In genomic region chr6:72952808-72953630, GRCh38 we compare ENCODE assay signal across 13 cellular contexts.
A peak's percentile ranks its signal among the peaks of the same experiment; 100 is the strongest.
DNase-seq lines count a peak whose midpoint lies in the region; ATAC-seq, FAIRE-seq and TF ChIP-seq lines count a peak whose summit lies in the region.
"Had no signal": no experiment of that assay in that cellular context is flagged by ENCODE, and none has a peak within 500 bp of the region (broad histone marks: within the 10 kb centered on the region; RNA-seq: fewer than 3 reads in every experiment).

No MANE protein-coding gene starts in this region.

- no peak overlapping the region for H2AFZ ChIP-seq in endothelial cell of umbilical vein (ENCODE audit: low read depth, low read length)

- no peak for TF ChIP-seq CTCF in endothelial cell of umbilical vein (IDR thresholded peaks at IDR 0.05; ENCODE audit: extremely low read depth in 1 of 2, insufficient read depth in 1 of 2, low read depth in 1 of 2, low read length in 2 of 2)
- TF ChIP-seq CTCF in nephron (IDR thresholded peaks at IDR 0.05; ENCODE audit: unreplicated experiment in 3 of 3) = no peak
- TF ChIP-seq CTCF in activated CD8-positive, alpha-beta T cell treated with anti-CD3 and anti-CD28 coated beads for 36 hours (IDR thresholded peaks at IDR 0.05) = no peak

- no peaks in the 10 kb centered on the region for H3K9me3 ChIP-seq in endothelial cell of umbilical vein (replicated peaks; ENCODE audit: control insufficient read depth, insufficient read depth, low read length)

- peaks cover 28% of the 10 kb centered on the region for H3K4me1 Mint-ChIP-seq in nephron
- H3K4me1 Mint-ChIP-seq in activated CD8-positive, alpha-beta T cell treated with anti-CD3 and anti-CD28 coated beads for 36 hours (ENCODE audit: low read depth) = peaks cover 11% of the 10 kb centered on the region

- H3K4me2 ChIP-seq in endothelial cell of umbilical vein (ENCODE audit: insufficient read depth, low read length) = peak overlapping the region; percentile 74
- H3K4me2 ChIP-seq: neural progenitor cell had no signal

- peak; percentile 30 for DNase-seq in Daoy (ENCODE audit: low read depth)
- peak; percentile 47 for DNase-seq in LoVo (ENCODE audit: low spot score)
- DNase-seq in endothelial cell of umbilical vein (ENCODE audit: low read depth, low spot score) = peak; percentile 86
- DNase-seq in NCI-H82 treated with DMSO at 0.1 percent for 48 hours (lab: John Stamatoyannopoulos, UW; ENCODE audit: unreplicated experiment) = no peak
- DNase-seq in activated CD8-positive, alpha-beta T cell treated with anti-CD3 and anti-CD28 coated beads for 36 hours = no peak
- no peak for DNase-seq in AML-193 (lab: John Stamatoyannopoulos, UW)
- DNase-seq: erythroblast; stimulated activated CD4-positive, alpha-beta T cell treated with anti-CD3 and anti-CD28 coated beads, Interleukin-12 subunit alpha, Interleukin-12 subunit beta, amount 100 ng/mL, for 4 hours had no signal

- H3K4me1 ChIP-seq in endothelial cell of umbilical vein (ENCODE audit: control insufficient read depth, extremely low read depth, insufficient read depth, low read length) = peaks cover 37% of the 10 kb centered on the region
- H3K4me1 ChIP-seq: neural progenitor cell had no signal

- peak overlapping the region; percentile 97 for H3K27ac ChIP-seq in endothelial cell of umbilical vein (ENCODE audit: insufficient read depth, low read depth, low read length)
- H3K27ac ChIP-seq: C4-2B, neural progenitor cell, VCaP had no signal

- H3K27me3 ChIP-seq in endothelial cell of umbilical vein (ENCODE audit: control insufficient read depth in 2 of 2, insufficient read depth in 2 of 2, low read length in 2 of 2) = no peaks in the 10 kb centered on the region
- H3K27me3 ChIP-seq: neural progenitor cell had no signal

- POLR2A ChIA-PET in endothelial cell of umbilical vein (lab: Charles Lee) = no interaction called here
- POLR2A ChIA-PET in activated CD8-positive, alpha-beta T cell treated with anti-CD3 and anti-CD28 coated beads for 36 hours (lab: Charles Lee) = no interaction called here

- H3K9me3 Mint-ChIP-seq in nephron = no peaks in the 10 kb centered on the region
- no peaks in the 10 kb centered on the region for H3K9me3 Mint-ChIP-seq in activated CD8-positive, alpha-beta T cell treated with anti-CD3 and anti-CD28 coated beads for 36 hours
- H3K9me3 Mint-ChIP-seq: neural progenitor cell had no signal

- BruUV-seq in endothelial cell of umbilical vein (replicated peaks; lab: Mats Ljungman, UMichigan) = TSS peak; percentile 74

- no peak for ATAC-seq in GM18909 (IDR thresholded peaks at IDR 0.05; ENCODE audit: poor library complexity, unreplicated experiment)
- ATAC-seq in activated CD8-positive, alpha-beta T cell treated with anti-CD3 and anti-CD28 coated beads for 36 hours = no peak

- CTCF ChIA-PET in endothelial cell of umbilical vein (lab: Charles Lee) = no interaction called here
- CTCF ChIA-PET in activated CD8-positive, alpha-beta T cell treated with anti-CD3 and anti-CD28 coated beads for 36 hours (lab: Charles Lee) = no interaction called here

- no peak overlapping the region for H3K4me3 ChIP-seq in endothelial cell of umbilical vein (replicated peaks in 1 of 3; ENCODE audit: insufficient read depth in 1 of 3, low read depth in 1 of 3, low read length in 3 of 3)
- H3K4me3 ChIP-seq: neural progenitor cell had no signal

- H3K79me2 ChIP-seq in endothelial cell of umbilical vein (ENCODE audit: control insufficient read depth, insufficient read depth, low read length) = no peaks in the 10 kb centered on the region

- peak overlapping the region; percentile 55 to 79 (median 77) for H3K27ac Mint-ChIP-seq in nephron
- H3K27ac Mint-ChIP-seq in activated CD8-positive, alpha-beta T cell treated with anti-CD3 and anti-CD28 coated beads for 36 hours = no peak overlapping the region
- H3K27ac Mint-ChIP-seq: neural progenitor cell had no signal

- no peaks in the 10 kb centered on the region for H3K36me3 ChIP-seq in endothelial cell of umbilical vein (ENCODE audit: control insufficient read depth in 2 of 2, extremely low read depth in 1 of 2, insufficient read depth in 2 of 2, low read length in 2 of 2)
- H3K36me3 ChIP-seq: neural progenitor cell had no signal

- peak; percentile 52 for FAIRE-seq in endothelial cell of umbilical vein (lab: Jason Lieb, UNC)

- TF ChIP-seq POLR2A in endothelial cell of umbilical vein (IDR thresholded peaks at IDR 0.05; ENCODE audit: low read depth, low read length) = no peak

- H3K9me1 ChIP-seq in endothelial cell of umbilical vein (replicated peaks; ENCODE audit: control insufficient read depth, extremely low read depth, insufficient read depth, low read length) = no peaks in the 10 kb centered on the region

- H4K20me1 ChIP-seq in endothelial cell of umbilical vein (replicated peaks; ENCODE audit: control insufficient read depth, extremely low read depth, insufficient read depth, low read length) = no peaks in the 10 kb centered on the region

- H3K9ac ChIP-seq in endothelial cell of umbilical vein (replicated peaks; ENCODE audit: extremely low read depth, insufficient read depth, low read length) = peak overlapping the region; percentile 66
- H3K9ac ChIP-seq: neural progenitor cell had no signal

- H3K36me3 Mint-ChIP-seq in nephron (ENCODE audit: low read depth) = no peaks in the 10 kb centered on the region
- no peaks in the 10 kb centered on the region for H3K36me3 Mint-ChIP-seq in activated CD8-positive, alpha-beta T cell treated with anti-CD3 and anti-CD28 coated beads for 36 hours (ENCODE audit: low read depth)
- H3K36me3 Mint-ChIP-seq: neural progenitor cell had no signal

- intact Hi-C loops in endothelial cell of umbilical vein (cut with micrococcal nuclease) = loop anchor here (1.0 kb wide), 2 partner anchors 13 to 91 kb away; no protein-coding TSS in a partner anchor
- intact Hi-C loops in activated CD8-positive, alpha-beta T cell treated with anti-CD3 and anti-CD28 coated beads for 36 hours (cut with micrococcal nuclease) = no loop called here

- no peaks in the 10 kb centered on the region for H3K27me3 Mint-ChIP-seq in nephron (ENCODE audit: low read depth)
- H3K27me3 Mint-ChIP-seq in activated CD8-positive, alpha-beta T cell treated with anti-CD3 and anti-CD28 coated beads for 36 hours = no peaks in the 10 kb centered on the region

- H3K4me3 Mint-ChIP-seq in nephron = no peak overlapping the region
- H3K4me3 Mint-ChIP-seq in activated CD8-positive, alpha-beta T cell treated with anti-CD3 and anti-CD28 coated beads for 36 hours = no peak overlapping the region
- H3K4me3 Mint-ChIP-seq: neural progenitor cell had no signal

- dilution Hi-C loops in endothelial cell of umbilical vein (cut with MboI; ENCODE audit: extremely low pct_ligation_motif_present, low sequenced_read_pairs) = no loop called here

TF ChIP-seq in endothelial cell of umbilical vein, 7 proteins besides CTCF, POLR2A, EP300 and RAD21:
- TF ChIP-seq FOS (IDR thresholded peaks at IDR 0.05; ENCODE audit: borderline replicate concordance, insufficient read depth, low read length) (peak; percentile 46), MYC (IDR thresholded peaks at IDR 0.05; ENCODE audit: low read depth, low read length) (no peak), JUN (IDR thresholded peaks at IDR 0.05; ENCODE audit: borderline replicate concordance, insufficient read depth, insufficient read length, low read depth) (peak; percentile 82), POLR2AphosphoS5 (IDR thresholded peaks at IDR 0.05; ENCODE audit: insufficient read depth, low read depth, low read length) (no peak), GATA2 (IDR thresholded peaks at IDR 0.05; ENCODE audit: insufficient read depth, insufficient read length, low read depth, low read length) (peak; percentile 73), EZH2 (IDR thresholded peaks at IDR 0.05; ENCODE audit: borderline replicate concordance, low read depth, low read length, severe bottlenecking) (no peak)
- TF ChIP-seq, protein P1, sequence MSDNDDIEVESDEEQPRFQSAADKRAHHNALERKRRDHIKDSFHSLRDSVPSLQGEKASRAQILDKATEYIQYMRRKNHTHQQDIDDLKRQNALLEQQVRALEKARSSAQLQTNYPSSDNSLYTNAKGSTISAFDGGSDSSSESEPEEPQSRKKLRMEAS (IDR thresholded peaks at IDR 0.05; ENCODE audit: insufficient read depth, insufficient read length) = no peak

Comparison
In these comparisons a context has a peak if more than half of its experiments do, and no peak if none do; other contexts are left out.
1. DNase-seq: peak in Daoy (single experiment), LoVo (single experiment) and endothelial cell of umbilical vein (single experiment); none in NCI-H82 treated with DMSO at 0.1 percent for 48 hours (single experiment), activated CD8-positive, alpha-beta T cell treated with anti-CD3 and anti-CD28 coated beads for 36 hours (single experiment) and AML-193 (0 of 2).